ENCODE assay signal across 39 cellular contexts in genomic region chr14:92929689-92930608, GRCh38. TPM values are rescaled to one million over a fixed set of nuclear protein-coding genes. Genes with fewer than 3 reads are reported as not detected.
"Had no signal": no experiment of that assay in that cellular context is flagged by ENCODE, and none has a peak within 500 bp of the region (broad histone marks: within the 10 kb centered on the region; RNA-seq: fewer than 3 reads in every experiment).

No MANE protein-coding gene starts in this region.

- H3K4me3 ChIP-seq: ascending aorta, cardiac muscle cell, MG63, Peyer's patch, SJCRH30, SK-N-MC had no signal

- H3K4me3 Mint-ChIP-seq: activated CD4-positive, alpha-beta memory T cell treated with anti-CD3 and anti-CD28 coated beads, Interleukin-2, amount 10 ng/mL, durations not matched to agents 7 days and 5 days; activated CD8-positive, alpha-beta memory T cell treated with anti-CD3 and anti-CD28 coated beads, Interleukin-2, amount 10 ng/mL, durations not matched to agents 7 days and 5 days; activated naive CD4-positive, alpha-beta T cell treated with anti-CD3 and anti-CD28 coated beads, Interleukin-2, amount 50 U/mL, for 24 hours; activated naive CD8-positive, alpha-beta T cell treated with anti-CD3 and anti-CD28 coated beads, Interleukin-2, amount 10 ng/mL, durations not matched to agents 7 days and 5 days had no signal

- H3K9me3 ChIP-seq: ascending aorta, MG63, Peyer's patch, SJCRH30 had no signal

- H3K9me3 Mint-ChIP-seq: activated CD4-positive, alpha-beta memory T cell treated with anti-CD3 and anti-CD28 coated beads, Interleukin-2, amount 10 ng/mL, durations not matched to agents 7 days and 5 days; activated naive CD4-positive, alpha-beta T cell treated with anti-CD3 and anti-CD28 coated beads, Interleukin-2, amount 50 U/mL, for 24 hours; activated naive CD8-positive, alpha-beta T cell treated with anti-CD3 and anti-CD28 coated beads, Interleukin-2, amount 10 ng/mL, durations not matched to agents 7 days and 5 days had no signal

- ATAC-seq: activated CD8-positive, alpha-beta memory T cell treated with anti-CD3 and anti-CD28 coated beads, Interleukin-2, amount 10 ng/mL, durations not matched to agents 7 days and 5 days; PC-3 had no signal

- H3K27ac Mint-ChIP-seq: activated CD4-positive, alpha-beta memory T cell treated with anti-CD3 and anti-CD28 coated beads, Interleukin-2, amount 10 ng/mL, durations not matched to agents 7 days and 5 days; activated CD8-positive, alpha-beta memory T cell treated with anti-CD3 and anti-CD28 coated beads, Interleukin-2, amount 10 ng/mL, durations not matched to agents 7 days and 5 days; activated naive CD4-positive, alpha-beta T cell treated with anti-CD3 and anti-CD28 coated beads, Interleukin-2, amount 50 U/mL, for 24 hours; activated naive CD8-positive, alpha-beta T cell treated with anti-CD3 and anti-CD28 coated beads, Interleukin-2, amount 10 ng/mL, durations not matched to agents 7 days and 5 days had no signal

- H3K27ac ChIP-seq: ascending aorta, cardiac muscle cell, Peyer's patch, SJCRH30, SK-N-MC, WERI-Rb-1 had no signal

- DNase-seq: activated CD4-positive, alpha-beta memory T cell treated with anti-CD3 and anti-CD28 coated beads, Interleukin-2, amount 10 ng/mL, durations not matched to agents 7 days and 5 days; activated CD4-positive, alpha-beta T cell treated with anti-CD3 and anti-CD28 coated beads for 1 hour; activated CD4-positive, alpha-beta T cell treated with anti-CD3 and anti-CD28 coated beads for 48 hours; activated CD4-positive, CD25-positive, alpha-beta regulatory T cell; activated CD8-positive, alpha-beta memory T cell treated with anti-CD3 and anti-CD28 coated beads for 24 hours; activated CD8-positive, alpha-beta memory T cell treated with anti-CD3 and anti-CD28 coated beads, Interleukin-2, amount 10 ng/mL, durations not matched to agents 7 days and 5 days; activated CD8-positive, alpha-beta memory T cell treated with anti-CD3 and anti-CD28 coated beads, Interleukin-2, amount 50 U/mL, for 48 hours; activated effector memory CD4-positive, alpha-beta T cell treated with anti-CD3 and anti-CD28 coated beads, Interleukin-2, amount 50 U/mL, for 16 hours; activated naive CD4-positive, alpha-beta T cell treated with Interleukin-2 at 50 U/mL for 16 hours; activated naive CD8-positive, alpha-beta T cell treated with anti-CD3 and anti-CD28 coated beads, Interleukin-2, amount 10 ng/mL, durations not matched to agents 7 days and 5 days; activated T-cell treated with anti-CD3 and anti-CD28 coated beads, Interleukin-2, amount 50 U/mL, for 48 hours; amygdala; Kasumi-1; KG1; MG63; NCI-H1048; NCI-H1105 treated with DMSO at 0.1 percent for 48 hours; NCI-H1436; NCI-H1694; NCI-H1930; NCI-H2081 treated with DMSO at 0.1 percent for 48 hours; NCI-H226; NCI-H446 treated with DMSO at 0.1 percent for 48 hours; NCI-H524; NCI-H69; NK-92 treated with Interleukin-12 subunit alpha and Interleukin-12 subunit beta, amount 100 ng/mL, for 24 hours; PC-3; Peyer's patch; RPMI8226; SHP77; SJCRH30; T1000; WERI-Rb-1 had no signal

- H3K36me3 ChIP-seq: ascending aorta, cardiac muscle cell, MG63, Peyer's patch, SJCRH30 had no signal

- H3K4me1 ChIP-seq: ascending aorta, Peyer's patch, SJCRH30 had no signal

- H3K27me3 ChIP-seq: ascending aorta, cardiac muscle cell, MG63, Peyer's patch, SJCRH30 had no signal

- H3K4me1 Mint-ChIP-seq: activated CD4-positive, alpha-beta memory T cell treated with anti-CD3 and anti-CD28 coated beads, Interleukin-2, amount 10 ng/mL, durations not matched to agents 7 days and 5 days; activated CD8-positive, alpha-beta memory T cell treated with anti-CD3 and anti-CD28 coated beads, Interleukin-2, amount 10 ng/mL, durations not matched to agents 7 days and 5 days; activated naive CD4-positive, alpha-beta T cell treated with anti-CD3 and anti-CD28 coated beads, Interleukin-2, amount 50 U/mL, for 24 hours; activated naive CD8-positive, alpha-beta T cell treated with anti-CD3 and anti-CD28 coated beads, Interleukin-2, amount 10 ng/mL, durations not matched to agents 7 days and 5 days had no signal

- H3K36me3 Mint-ChIP-seq: activated CD8-positive, alpha-beta memory T cell treated with anti-CD3 and anti-CD28 coated beads, Interleukin-2, amount 10 ng/mL, durations not matched to agents 7 days and 5 days; activated naive CD4-positive, alpha-beta T cell treated with anti-CD3 and anti-CD28 coated beads, Interleukin-2, amount 50 U/mL, for 24 hours; activated naive CD8-positive, alpha-beta T cell treated with anti-CD3 and anti-CD28 coated beads, Interleukin-2, amount 10 ng/mL, durations not matched to agents 7 days and 5 days had no signal

RNA-seq across cellular contexts. Expression of gene CHGA, which starts 7.0 kb away (rescaled TPM):
- total RNA-seq: activated CD4-positive, alpha-beta memory T cell treated with anti-CD3 and anti-CD28 coated beads, Interleukin-2, amount 10 ng/mL, durations not matched to agents 7 days and 5 days; activated CD8-positive, alpha-beta memory T cell treated with anti-CD3 and anti-CD28 coated beads, Interleukin-2, amount 10 ng/mL, durations not matched to agents 7 days and 5 days; activated naive CD8-positive, alpha-beta T cell treated with anti-CD3 and anti-CD28 coated beads, Interleukin-2, amount 10 ng/mL, durations not matched to agents 7 days and 5 days; cardiac muscle cell; PC-3; SJCRH30; T-helper 1 cell treated with Interleukin-12 subunit alpha and Interleukin-12 subunit beta and Interleukin-4 antibody, amounts not matched to agents 30 ng/mL and 1 ng/mL, for 36 hours; T-helper 2 cell treated with Interferon-gamma antibody and Interleukin-4, amounts not matched to agents 100 ng/mL and 5 ng/mL, for 36 hours had no signal
